Comparison of ENCODE assay signal across 8 cellular contexts in genomic region chr22:23144926-23145906, GRCh38. TPM values are rescaled to one million over a fixed set of nuclear protein-coding genes. Genes with fewer than 3 reads are reported as not detected.
DNase-seq lines count a peak whose midpoint lies in the region; ATAC-seq, FAIRE-seq and TF ChIP-seq lines count a peak whose summit lies in the region.

RAB36 (plus strand) TSS chr22:23145477; CDS start chr22:23146617, 1,140 bp downstream.

- H3T11ph ChIP-seq in H9 (ENCODE audit: low read length): no peak within 1 kb of the TSS

- H3K27ac ChIP-seq in H9 (ENCODE audit: insufficient read length, low read depth, low read length) (no peak within 1 kb of the TSS), cingulate gyrus (ENCODE audit: low read depth, low read length) (peak within 1 kb of the TSS; percentile 82), kidney (ENCODE audit: low read depth in 2 of 2, low read length in 2 of 2) (peak within 1 kb of the TSS; percentile 85)

- H3K36me3 Mint-ChIP-seq in H9 (ENCODE audit: insufficient read depth in 1 of 3, low read depth in 3 of 3): peaks cover 0 to 4% (median 0%) of the 10 kb centered on the region in 3 experiments; a peak in 2 of 7 replicates
- no peaks in the 10 kb centered on the region for H3K36me3 Mint-ChIP-seq in activated CD4-positive, alpha-beta T cell treated with anti-CD3 and anti-CD28 coated beads, Interleukin-2, amount 10 ng/mL, durations not matched to agents 24 days and 14 days (ENCODE audit: low read depth)

- no peak within 1 kb of the TSS for H3K18ac ChIP-seq in H9 (ENCODE audit: insufficient read length, low read depth, low read length)

- H4K91ac ChIP-seq in H9 (ENCODE audit: insufficient read length, low read depth, low read length): no peak within 1 kb of the TSS

- peaks cover 5% of the 10 kb centered on the region for H3K23me2 ChIP-seq in H9 (ENCODE audit: insufficient read length, low read depth, low read length, poor library complexity, severe bottlenecking)

- DNase-seq in AG20443 (ENCODE audit: low spot score): peak; percentile 98
- peak; percentile 100 for DNase-seq in H9
- DNase-seq in NCI-H2227 treated with DMSO at 0.1 percent for 48 hours (lab: John Stamatoyannopoulos, UW): peak; percentile 95
- DNase-seq in activated CD4-positive, alpha-beta T cell treated with anti-CD3 and anti-CD28 coated beads, Interleukin-2, amount 10 ng/mL, durations not matched to agents 24 days and 14 days: peak; percentile 97
- DNase-seq in kidney: peak; percentile 100
- peak; percentile 68 to 77 for DNase-seq in stimulated activated CD4-positive, alpha-beta T cell treated with anti-CD3 and anti-CD28 coated beads, Interleukin-12 subunit alpha, Interleukin-12 subunit beta, amount 100 ng/mL, for 24 hours (ENCODE audit: low read depth in 2 of 2)

- H3K27me3 ChIP-seq in H9 (ENCODE audit: insufficient read depth, low read length): no peaks in the 10 kb centered on the region; the same call in 1 of the 2 replicates

- no peak within 1 kb of the TSS for H3K14ac ChIP-seq in H9 (ENCODE audit: insufficient read depth, low read length)

- no peak within 1 kb of the TSS for H2BK15ac ChIP-seq in H9 (ENCODE audit: low read depth, low read length)

- H4K20me1 ChIP-seq in H9 (ENCODE audit: control insufficient read depth, insufficient read depth, insufficient read length): no peaks in the 10 kb centered on the region

- H3K27me3 Mint-ChIP-seq in H9 (ENCODE audit: low read depth): peaks cover 61% of the 10 kb centered on the region
- H3K27me3 Mint-ChIP-seq in activated CD4-positive, alpha-beta T cell treated with anti-CD3 and anti-CD28 coated beads, Interleukin-2, amount 10 ng/mL, durations not matched to agents 24 days and 14 days: peaks cover 4% of the 10 kb centered on the region

- peak within 1 kb of the TSS; percentile 70 to 83 for H3K4me3 ChIP-seq in kidney (ENCODE audit: low read length in 2 of 2)

- H3K4me1 ChIP-seq in H9 (ENCODE audit: insufficient read depth, low read length): peaks cover 3% of the 10 kb centered on the region
- peaks cover 19 to 30% of the 10 kb centered on the region in 2 donors for H3K4me1 ChIP-seq in kidney (ENCODE audit: control insufficient read depth in 1 of 2, insufficient read depth in 1 of 2, low read depth in 1 of 2, low read length in 2 of 2)

- H2BK12ac ChIP-seq in H9 (ENCODE audit: insufficient read length, low read depth, low read length): no peak within 1 kb of the TSS

- H3K27ac Mint-ChIP-seq in H9: peak within 1 kb of the TSS in 2 of 3 experiments; percentile 61 to 88; a peak in 3 of 7 replicates
- peak within 1 kb of the TSS; percentile 75 for H3K27ac Mint-ChIP-seq in activated CD4-positive, alpha-beta T cell treated with anti-CD3 and anti-CD28 coated beads, Interleukin-2, amount 10 ng/mL, durations not matched to agents 24 days and 14 days

- no CpG with 5 or more reads among the region's 62 CpGs for WGBS in H9 (ENCODE audit: extremely low coverage, insufficient read length, low lambda C conversion rate)

- no peak for ATAC-seq in HG03139 (IDR thresholded peaks at IDR 0.05; ENCODE audit: unreplicated experiment)

- no peak within 1 kb of the TSS for H3K56ac ChIP-seq in H9 (ENCODE audit: insufficient read length, low read depth, low read length)

- H3K9ac ChIP-seq in H9 (ENCODE audit: extremely low read depth, insufficient read length, low read length): no peak within 1 kb of the TSS
- peak within 1 kb of the TSS; percentile 33 to 89 for H3K9ac ChIP-seq in kidney (ENCODE audit: low read length in 2 of 2)

- no peak within 1 kb of the TSS for H2BK5ac ChIP-seq in H9 (ENCODE audit: insufficient read length, low read length)

- peak within 1 kb of the TSS; percentile 42 for H3K4me2 ChIP-seq in H9 (ENCODE audit: insufficient read depth, insufficient read length, low read length)

- H3K4me1 Mint-ChIP-seq in H9: peaks cover 26 to 39% of the 10 kb centered on the region in 2 experiments
- H3K4me1 Mint-ChIP-seq in activated CD4-positive, alpha-beta T cell treated with anti-CD3 and anti-CD28 coated beads, Interleukin-2, amount 10 ng/mL, durations not matched to agents 24 days and 14 days: peaks cover 30% of the 10 kb centered on the region

- intact Hi-C loops in activated CD4-positive, alpha-beta T cell treated with anti-CD3 and anti-CD28 coated beads, Interleukin-2, amount 10 ng/mL, durations not matched to agents 24 days and 14 days (cut with micrococcal nuclease): loop anchor here (5.0 kb wide), 1 partner anchor 133 kb away; no protein-coding TSS in a partner anchor
- intact Hi-C loops in kidney (cut with DNase I): no loop called here

- TF ChIP-seq CTCF in H9 (conservative IDR thresholded peaks at IDR 0.05) (no peak), kidney (IDR thresholded peaks at IDR 0.05; ENCODE audit: borderline replicate concordance, extremely low read depth, insufficient read depth) (no peak)

- H2AK5ac ChIP-seq in H9 (ENCODE audit: insufficient read length, low read length): no peak within 1 kb of the TSS

- no peak within 1 kb of the TSS for H4K5ac ChIP-seq in H9 (ENCODE audit: insufficient read length, low read depth, low read length)

- H3K4me3 Mint-ChIP-seq in H9: peak within 1 kb of the TSS; percentile 71 to 81
- H3K4me3 Mint-ChIP-seq in activated CD4-positive, alpha-beta T cell treated with anti-CD3 and anti-CD28 coated beads, Interleukin-2, amount 10 ng/mL, durations not matched to agents 24 days and 14 days: peak within 1 kb of the TSS; percentile 78

- H3K9me3 ChIP-seq in H9 (ENCODE audit: control insufficient read depth, low read depth, low read length): no peaks in the 10 kb centered on the region
- no peaks in the 10 kb centered on the region for H3K9me3 ChIP-seq in kidney (ENCODE audit: control insufficient read depth in 1 of 2, low read length in 2 of 2)

- H3K9me3 Mint-ChIP-seq in H9: no peaks in the 10 kb centered on the region; a peak in 1 of 5 replicates
- no peaks in the 10 kb centered on the region for H3K9me3 Mint-ChIP-seq in activated CD4-positive, alpha-beta T cell treated with anti-CD3 and anti-CD28 coated beads, Interleukin-2, amount 10 ng/mL, durations not matched to agents 24 days and 14 days

- no peak within 1 kb of the TSS for H4K8ac ChIP-seq in H9 (replicated peaks; ENCODE audit: insufficient read length, low read depth, low read length)

- no peak within 1 kb of the TSS for H2BK20ac ChIP-seq in H9 (ENCODE audit: low read depth, low read length, poor library complexity, severe bottlenecking)

- peak; percentile 29 for FAIRE-seq in kidney (lab: Jason Lieb, UNC)

- no peak within 1 kb of the TSS for H2AFZ ChIP-seq in H9 (ENCODE audit: low read length)

- no peak within 1 kb of the TSS for H3K23ac ChIP-seq in H9 (ENCODE audit: insufficient read length, low read depth, low read length)

- H3K79me2 ChIP-seq in H9 (ENCODE audit: insufficient read depth, low read length): no peaks in the 10 kb centered on the region

- H3K4ac ChIP-seq in H9 (ENCODE audit: low read depth, low read length): no peak within 1 kb of the TSS

- H3K36me3 ChIP-seq in kidney (ENCODE audit: control insufficient read depth in 1 of 2, insufficient read depth in 2 of 2, low read length in 2 of 2): peaks cover 8 to 15% of the 10 kb centered on the region in 2 donors

- no peaks in the 10 kb centered on the region for H3K79me1 ChIP-seq in H9 (ENCODE audit: insufficient read depth, low read depth, low read length, poor library complexity, severe bottlenecking)

- no peak within 1 kb of the TSS for H2BK120ac ChIP-seq in H9 (ENCODE audit: low read depth, low read length, poor library complexity, severe bottlenecking)

RNA-seq across cellular contexts. Expression of gene RAB36, which starts in this region (rescaled TPM):
- total RNA-seq in H9 (2021): 0.92 and 1.4 TPM in 2 replicates
- not detected in 2 replicates for total RNA-seq in activated CD4-positive, alpha-beta T cell treated with anti-CD3 and anti-CD28 coated beads, Interleukin-2, amount 10 ng/mL, durations not matched to agents 24 days and 14 days
- 30.5 TPM for total RNA-seq in kidney
- polyA plus RNA-seq in kidney (ENCODE audit: insufficient read depth, low read depth, low replicate concordance): 9.7 TPM

Comparison
In these comparisons a context has a peak if more than half of its experiments do, and no peak if none do; other contexts are left out.
1. RNA of gene RAB36 (total RNA-seq): 30.5 TPM in kidney (single experiment); 0.92 to 1.4 TPM in H9 and not detected in activated CD4-positive, alpha-beta T cell treated with anti-CD3 and anti-CD28 coated beads, Interleukin-2, amount 10 ng/mL, durations not matched to agents 24 days and 14 days; every median in the first group is over 10 times any median in the second.
2. Peak in DNase-seq in activated CD4-positive, alpha-beta T cell treated with anti-CD3 and anti-CD28 coated beads, Interleukin-2, amount 10 ng/mL, durations not matched to agents 24 days and 14 days; RNA of the gene not detected or under 1 TPM.
3. Peak in every context shown above with its lines, with median percentiles within 50 percentile points of each other: DNase-seq.